12 cellular contexts compared by ENCODE assay signal in genomic region chr10:123156091-123156490, GRCh38. TPM values are rescaled to one million over a fixed set of nuclear protein-coding genes. Genes with fewer than 3 reads are reported as not detected.
A peak's percentile ranks its signal among the peaks of the same experiment; 100 is the strongest.
DNase-seq lines count a peak whose midpoint lies in the region; ATAC-seq and TF ChIP-seq lines count a peak whose summit lies in the region.
"Had no signal": no experiment of that assay in that cellular context is flagged by ENCODE, and none has a peak within 500 bp of the region (broad histone marks: within the 10 kb centered on the region; RNA-seq: fewer than 3 reads in every experiment).

No MANE protein-coding gene starts in this region.

- H3K4me3 ChIP-seq in AG09309 (ENCODE audit: control insufficient read depth, low read depth, low read length) (peak overlapping the region; percentile 5; the same call in 1 of the 2 replicates), GM12864 (ENCODE audit: low read depth, low read length) (peak overlapping the region; percentile 70), SU-DHL-6 (ENCODE audit: insufficient read depth, low read length, poor library complexity, severe bottlenecking) (peak overlapping the region; percentile 86), fibroblast of lung (replicated peaks in 1 of 4; ENCODE audit: control extremely low read depth in 1 of 4, insufficient read depth in 1 of 4, low read depth in 3 of 4, low read length in 4 of 4) (peak overlapping the region; percentile 69 to 94 (median 84)), aorta (ENCODE audit: low read length in 2 of 2) (no peak overlapping the region)

- WGBS in aorta, 2 donors, result 40 to 48% methylated on average over 2 of the region's 2 CpGs

- H4K20me1 ChIP-seq in SU-DHL-6 (ENCODE audit: low read depth, low read length), result peaks cover 60% of the 10 kb centered on the region
- peaks cover 2% of the 10 kb centered on the region for H4K20me1 ChIP-seq in fibroblast of lung (ENCODE audit: control insufficient read depth, extremely low read depth, insufficient read depth, low read length)

- no peaks in the 10 kb centered on the region for H3K9me3 ChIP-seq in SU-DHL-6 (ENCODE audit: insufficient read depth, low read length)
- H3K9me3 ChIP-seq in fibroblast of lung (ENCODE audit: control insufficient read depth, insufficient read depth, low read depth, low read length), result no peaks in the 10 kb centered on the region
- no peaks in the 10 kb centered on the region for H3K9me3 ChIP-seq in aorta (ENCODE audit: control insufficient read depth, low read length)

- H3F3A ChIP-seq in SU-DHL-6 (ENCODE audit: insufficient read depth), result no peaks in the 10 kb centered on the region; the same call in 1 of the 2 replicates

- H2AFZ ChIP-seq in SU-DHL-6 (ENCODE audit: low read depth, low read length, severe bottlenecking) (no peak overlapping the region), fibroblast of lung (ENCODE audit: low read length) (no peak overlapping the region)

- DNase-seq in AG09309 (ENCODE audit: low read depth) (peak; percentile 10), GM12864 (ENCODE audit: low read depth) (no peak), fibroblast of lung (ENCODE audit: low read depth in 2 of 2) (peak in 1 of 2 donors; percentile 37), activated gamma-delta T cell (lab: John Stamatoyannopoulos, UW) (no peak), aorta (no peak)
- no peak for DNase-seq in stimulated activated CD4-positive, alpha-beta T cell treated with anti-CD3 and anti-CD28 coated beads, Interleukin-4, amount 100 ng/mL, for 1 hour
- DNase-seq: NCI-H1694 treated with DMSO at 0.1 percent for 48 hours; SIG-M5; stimulated activated CD4-positive, alpha-beta T cell treated with anti-CD3 and anti-CD28 coated beads, Interleukin-1b, Interleukin-23, amount 100 ng/mL, for 48 hours had no signal

- H3K27me3 ChIP-seq in SU-DHL-6 (ENCODE audit: low read length) (no peaks in the 10 kb centered on the region), fibroblast of lung (ENCODE audit: control insufficient read depth, insufficient read depth, low read length) (peaks cover 15% of the 10 kb centered on the region), aorta (ENCODE audit: control insufficient read depth in 1 of 2, insufficient read depth in 2 of 2, low read length in 1 of 2) (no peaks in the 10 kb centered on the region)

- peak overlapping the region; percentile 73 for H3K4me2 ChIP-seq in SU-DHL-6 (ENCODE audit: low read depth, low read length, poor library complexity, severe bottlenecking)
- H3K4me2 ChIP-seq in fibroblast of lung (ENCODE audit: extremely low read depth, insufficient read depth, low read length), result peak overlapping the region; percentile 93

- ATAC-seq in aorta (ENCODE audit: low FRiP score), result no peak
- ATAC-seq in GM18861 (IDR thresholded peaks at IDR 0.05; ENCODE audit: unreplicated experiment), result no peak

- no peaks in the 10 kb centered on the region for H3K9me2 ChIP-seq in SU-DHL-6 (replicated peaks; ENCODE audit: insufficient read depth, low read length)

- no peak for TF ChIP-seq CTCF in AG09309 (IDR thresholded peaks at IDR 0.05; ENCODE audit: control insufficient read depth, insufficient read depth, low read depth, low read length, missing control alignments)
- TF ChIP-seq CTCF in GM12864 (IDR thresholded peaks at IDR 0.05; ENCODE audit: low read depth, low read length, missing control alignments), result no peak
- TF ChIP-seq CTCF in SU-DHL-6 (IDR thresholded peaks at IDR 0.05; ENCODE audit: insufficient read depth, low read length, poor library complexity, severe bottlenecking), result no peak
- TF ChIP-seq CTCF in fibroblast of lung (conservative IDR thresholded peaks at IDR 0.05 in 1 of 2, IDR thresholded peaks at IDR 0.05 in 1 of 2; ENCODE audit: low read depth in 1 of 2, low read length in 2 of 2), result no peak

- peaks cover 4% of the 10 kb centered on the region for H3K4me1 ChIP-seq in fibroblast of lung (ENCODE audit: control insufficient read depth, extremely low read depth, insufficient read depth, low read length)
- H3K4me1 ChIP-seq in aorta (ENCODE audit: control insufficient read depth in 1 of 2, insufficient read depth in 2 of 2, low read length in 2 of 2), result no peaks in the 10 kb centered on the region

- intact Hi-C loops in aorta (cut with DNase I), result loop anchor here (10.0 kb wide), 3 partner anchors 151 to 1309 kb away; partner anchors contain the start of genes ACADSB (in 1 of the 2), IKZF5 (in 1 of the 2), LHPP (in 1 of the 2) and PSTK (in 1 of the 2)

- H3K9ac ChIP-seq in SU-DHL-6 (ENCODE audit: low read length) (peak overlapping the region; percentile 98), fibroblast of lung (ENCODE audit: insufficient read depth, low read length) (no peak overlapping the region)

- H3K27ac ChIP-seq in SU-DHL-6 (ENCODE audit: low read depth, low read length), result no peak overlapping the region
- no peak overlapping the region for H3K27ac ChIP-seq in fibroblast of lung (ENCODE audit: insufficient read depth, low read length)
- H3K27ac ChIP-seq in aorta (ENCODE audit: low read depth in 1 of 2, low read length in 2 of 2), result no peak overlapping the region

- H3K79me2 ChIP-seq in SU-DHL-6 (ENCODE audit: insufficient read depth, low read length) (peaks cover 69% of the 10 kb centered on the region), fibroblast of lung (ENCODE audit: control insufficient read depth, insufficient read depth, low read length) (peaks cover 68% of the 10 kb centered on the region)

- peaks cover 58% of the 10 kb centered on the region for H3K36me3 ChIP-seq in SU-DHL-6 (ENCODE audit: low read length)
- peaks cover 7% of the 10 kb centered on the region for H3K36me3 ChIP-seq in fibroblast of lung (ENCODE audit: control insufficient read depth, insufficient read depth, low read length)
- no peaks in the 10 kb centered on the region for H3K36me3 ChIP-seq in aorta (ENCODE audit: control insufficient read depth in 1 of 2, insufficient read depth in 2 of 2, low read length in 1 of 2)

RNA-seq across cellular contexts. Expression of gene BUB3, which starts 1.9 kb away (rescaled TPM):
- total RNA-seq in fibroblast of lung (98.9 and 195 TPM in 2 replicates), aorta (10 to 100 TPM; 42.9 to 61.4 TPM)
- polyA plus RNA-seq in fibroblast of lung (121 and 229 TPM in 2 replicates), aorta (10 to 100 TPM; 40.6 to 54.0 TPM)
- polyA plus RNA-seq in fibroblast of lung (2012), result 88.0 and 168 TPM in 2 replicates
- polyA minus RNA-seq in fibroblast of lung (ENCODE audit: low replicate concordance), result 197 and 434 TPM in 2 replicates

RNA-seq across cellular contexts. Expression of gene HMX2, which starts 8.2 kb away (rescaled TPM):
- total RNA-seq in fibroblast of lung, result not detected in 2 replicates
- not detected in 2 replicates for polyA plus RNA-seq in fibroblast of lung
- polyA plus RNA-seq in fibroblast of lung (2012), result not detected in 2 replicates
- not detected in 2 replicates for polyA minus RNA-seq in fibroblast of lung (ENCODE audit: low replicate concordance)
- total RNA-seq in aorta, result not detected
- not detected for polyA plus RNA-seq in aorta
- total RNA-seq: mesothelial cell of epicardium had no signal

RNA-seq across cellular contexts. Expression of gene HMX3, which starts 20.3 kb away (rescaled TPM):
- total RNA-seq in fibroblast of lung (not detected in 2 replicates), aorta (not detected)
- polyA plus RNA-seq in fibroblast of lung (not detected in 2 replicates), aorta (not detected)
- not detected in 2 replicates for polyA plus RNA-seq in fibroblast of lung (2012)
- not detected in 2 replicates for polyA minus RNA-seq in fibroblast of lung (ENCODE audit: low replicate concordance)
- total RNA-seq: mesothelial cell of epicardium had no signal

Comparison
In these comparisons a context has a peak if more than half of its experiments do, and no peak if none do; other contexts are left out.
1. H3K4me3 ChIP-seq: peak in AG09309 (single experiment), GM12864 (single experiment), SU-DHL-6 (single experiment) and fibroblast of lung (4 of 4); none in aorta (0 of 2).